Comparison of ENCODE assay signal across 21 cellular contexts in the genomic region with DNA sequence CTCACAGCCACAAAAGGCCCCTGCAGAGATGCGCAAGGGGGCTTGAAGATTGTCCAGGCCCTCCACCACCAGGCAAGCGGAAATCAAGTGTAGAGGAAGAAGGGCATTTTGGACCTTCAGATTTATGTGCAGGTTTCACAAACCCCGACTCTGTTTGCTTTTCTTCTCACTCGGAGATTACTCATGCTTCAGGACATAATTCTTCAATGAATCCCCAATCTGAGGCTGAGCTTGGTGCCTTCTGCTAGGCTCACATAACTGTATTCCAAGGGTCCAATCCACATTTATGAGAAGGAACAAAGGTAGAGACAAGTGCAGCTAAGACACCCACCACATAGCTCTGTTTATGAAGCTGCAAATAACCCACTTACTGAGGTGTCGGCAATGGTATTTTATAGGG. TPM values are rescaled to one million over a fixed set of nuclear protein-coding genes. Genes with fewer than 3 reads are reported as not detected.
A peak's percentile ranks its signal among the peaks of the same experiment; 100 is the strongest.
DNase-seq lines count a peak whose midpoint lies in the region; ATAC-seq, FAIRE-seq and TF ChIP-seq lines count a peak whose summit lies in the region.
"Had no signal": no experiment of that assay in that cellular context is flagged by ENCODE, and none has a peak within 500 bp of the region (broad histone marks: within the 10 kb centered on the region; RNA-seq: fewer than 3 reads in every experiment).

No MANE protein-coding gene starts in this region.

- H3F3A ChIP-seq in PC-3 (ENCODE audit: low read length, unreplicated experiment), result no peaks in the 10 kb centered on the region

- no peak for TF ChIP-seq EP300 in A549 (IDR thresholded peaks at IDR 0.05)

- H3K9me2 ChIP-seq in PC-3 (replicated peaks; ENCODE audit: low read length), result no peaks in the 10 kb centered on the region

- peaks cover 8% of the 10 kb centered on the region for H3K27me3 Mint-ChIP-seq in endodermal cell (ENCODE audit: insufficient read depth)

- no peaks in the 10 kb centered on the region for H3K9me3 Mint-ChIP-seq in endodermal cell
- H3K9me3 Mint-ChIP-seq: GM23338 had no signal

- TF ChIP-seq RAD21 in A549 (conservative IDR thresholded peaks at IDR 0.05 in 1 of 2, IDR thresholded peaks at IDR 0.05 in 1 of 2), result no peak

- no peaks in the 10 kb centered on the region for H3K36me3 ChIP-seq in PC-3 (ENCODE audit: low read depth, low read length)
- H3K36me3 ChIP-seq in brain microvascular endothelial cell (replicated peaks), result no peaks in the 10 kb centered on the region
- H3K36me3 ChIP-seq in endodermal cell (ENCODE audit: control insufficient read depth, insufficient read depth, low read length), result no peaks in the 10 kb centered on the region
- H3K36me3 ChIP-seq: BLaER1 had no signal

- H2AFZ ChIP-seq in PC-3 (ENCODE audit: low read length), result no peak overlapping the region
- H2AFZ ChIP-seq: GM23338 had no signal

- no peaks in the 10 kb centered on the region for H3K36me3 Mint-ChIP-seq in endodermal cell (ENCODE audit: low read depth)
- H3K36me3 Mint-ChIP-seq: CD14-positive monocyte; CD4-positive, alpha-beta memory T cell; IgD-negative memory B cell had no signal

- peaks cover 5% of the 10 kb centered on the region; the same call in 1 of the 3 replicates for H3K4me1 ChIP-seq in A549
- no peaks in the 10 kb centered on the region for H3K4me1 ChIP-seq in PC-3 (ENCODE audit: insufficient read depth, low read length)
- H3K4me1 ChIP-seq in endodermal cell (ENCODE audit: control insufficient read depth, insufficient read depth, low read length), result no peaks in the 10 kb centered on the region
- H3K4me1 ChIP-seq: BLaER1 had no signal

- H3K27me3 ChIP-seq in PC-3 (ENCODE audit: low read length) (0 out of 2 replicates have a peak, but pooled peaks cover 10% of the 10 kb centered on the region), brain microvascular endothelial cell (replicated peaks) (no peaks in the 10 kb centered on the region), endodermal cell (ENCODE audit: control insufficient read depth, insufficient read depth, low read length, poor library complexity, severe bottlenecking) (peaks cover 3% of the 10 kb centered on the region)
- H3K27me3 ChIP-seq: BLaER1 had no signal

- BruUV-seq in PC-3 (replicated peaks; lab: Mats Ljungman, UMichigan), result no TSS peak

- intact Hi-C loops in PC-3 (cut with micrococcal nuclease), result no loop called here

- H3K4me3 ChIP-seq in A549, result no peak overlapping the region
- H3K4me3 ChIP-seq in PC-3 (ENCODE audit: low read length), result no peak overlapping the region
- no peak overlapping the region for H3K4me3 ChIP-seq in brain microvascular endothelial cell (ENCODE audit: low read depth, low read length)
- H3K4me3 ChIP-seq in coronary artery, result no peak overlapping the region
- H3K4me3 ChIP-seq in endodermal cell (ENCODE audit: low read length), result no peak overlapping the region
- H3K4me3 ChIP-seq: BLaER1, GM12878, GM23338 had no signal

- POLR2A ChIA-PET in A549 (lab: Yijun Ruan, JAX), result no interaction called here
- POLR2A ChIA-PET in PC-3 (lab: Charles Lee; ENCODE audit: unreplicated experiment), result no interaction called here

- H3K9ac ChIP-seq in PC-3 (ENCODE audit: low read length) (no peak overlapping the region), endodermal cell (ENCODE audit: extremely low read depth, low read length, poor library complexity, severe bottlenecking) (no peak overlapping the region)
- H3K9ac ChIP-seq: BLaER1 had no signal

- no peak for TF ChIP-seq CTCF in A549 (IDR thresholded peaks at IDR 0.05)
- TF ChIP-seq CTCF in PC-3 (conservative IDR thresholded peaks at IDR 0.05; ENCODE audit: low read depth, low read length), result no peak
- no peak for TF ChIP-seq CTCF in brain microvascular endothelial cell (IDR thresholded peaks at IDR 0.05; ENCODE audit: low read depth, low read length, missing control alignments)
- no peak for TF ChIP-seq CTCF in coronary artery (IDR thresholded peaks at IDR 0.05)
- TF ChIP-seq CTCF in endodermal cell (conservative IDR thresholded peaks at IDR 0.05), result no peak

- no peak overlapping the region for H3K4me3 Mint-ChIP-seq in endodermal cell
- H3K4me3 Mint-ChIP-seq: CD14-positive monocyte; CD4-positive, alpha-beta memory T cell; GM23338; IgD-negative memory B cell had no signal

- in situ Hi-C loops in brain microvascular endothelial cell (cut with HindIII; ENCODE audit: low pct_ligation_motif_present, low sequenced_read_pairs), result no loop called here

- H3K27ac Mint-ChIP-seq in endodermal cell, result no peak overlapping the region
- H3K27ac Mint-ChIP-seq: CD4-positive, alpha-beta memory T cell; GM23338; IgD-negative memory B cell had no signal

- ATAC-seq in A549 (peak in 1 of 2 experiments; percentile 57; a peak in 3 of 6 replicates), PC-3 (no peak), GM21619 (IDR thresholded peaks at IDR 0.05; ENCODE audit: unreplicated experiment) (no peak)
- ATAC-seq: GM12878, GM23338, HepG2 had no signal

- 38% methylated on average over 4 of the region's 5 CpGs for WGBS in A549 (ENCODE audit: missing lambda C conversion rate)
- WGBS in endodermal cell (ENCODE audit: insufficient coverage in 1 of 2, insufficient read length in 1 of 2), 2 experiments, result 94 to 100% methylated on average over 4 to 5 of the region's 5 CpGs

- H3K27ac ChIP-seq in A549 (no peak overlapping the region), PC-3 (ENCODE audit: low read length) (no peak overlapping the region), brain microvascular endothelial cell (no peak overlapping the region), coronary artery (no peak overlapping the region), endodermal cell (ENCODE audit: low read depth, low read length) (no peak overlapping the region)
- H3K27ac ChIP-seq: 22Rv1, BLaER1 had no signal

- H3K4me2 ChIP-seq in A549 (peak overlapping the region; percentile 17; the same call in 1 of the 3 replicates), PC-3 (ENCODE audit: low read length) (no peak overlapping the region)
- H3K4me2 ChIP-seq: BLaER1, GM23338 had no signal

- FAIRE-seq in A549 (lab: Jason Lieb, UNC), result no peak
- FAIRE-seq: GM12878, H54, HepG2 had no signal

- DNase-seq in A549 (ENCODE audit: low read depth in 1 of 2, low spot score in 1 of 2), result peak; percentile 3 to 12
- peak; percentile 36 for DNase-seq in PC-3
- DNase-seq in brain microvascular endothelial cell, result peak; percentile 31
- peak; percentile 8 for DNase-seq in fibroblast of peridontal ligament (ENCODE audit: extremely low read depth)
- no peak for DNase-seq in HK-2 (ENCODE audit: unreplicated experiment)
- DNase-seq in coronary artery (ENCODE audit: low spot score), result no peak
- no peak for DNase-seq in endodermal cell
- DNase-seq: CD4-positive, alpha-beta memory T cell; DMS153; DMS79; HCEC 1CT had no signal

- H3K79me2 ChIP-seq in PC-3 (ENCODE audit: low read length), result no peaks in the 10 kb centered on the region

- H3K4me1 Mint-ChIP-seq in endodermal cell, result peaks cover 4% of the 10 kb centered on the region
- H3K4me1 Mint-ChIP-seq: CD14-positive monocyte; CD4-positive, alpha-beta memory T cell; GM23338; IgD-negative memory B cell had no signal

- no peaks in the 10 kb centered on the region for H4K20me1 ChIP-seq in PC-3 (ENCODE audit: low read length)
- H4K20me1 ChIP-seq: BLaER1 had no signal

- no peak for TF ChIP-seq POLR2A in A549 (IDR thresholded peaks at IDR 0.05; ENCODE audit: low read length)

- CTCF ChIA-PET in A549 (lab: Yijun Ruan, JAX), result no interaction called here
- CTCF ChIA-PET in PC-3 (lab: Charles Lee), result no interaction called here

- H3K9me3 ChIP-seq in A549 (no peaks in the 10 kb centered on the region), PC-3 (ENCODE audit: low read length) (no peaks in the 10 kb centered on the region), endodermal cell (ENCODE audit: control insufficient read depth, low read length) (no peaks in the 10 kb centered on the region)
- H3K9me3 ChIP-seq: BLaER1 had no signal

TF ChIP-seq in A549, 52 proteins besides CTCF, POLR2A, EP300 and RAD21:
- TF ChIP-seq NFE2L2 (conservative IDR thresholded peaks at IDR 0.05; ENCODE audit: low read length) (no peak), SMC3 (IDR thresholded peaks at IDR 0.05) (no peak), MYC (IDR thresholded peaks at IDR 0.05; ENCODE audit: borderline replicate concordance, low read length) (no peak), GATA3 (IDR thresholded peaks at IDR 0.05; ENCODE audit: borderline replicate concordance) (no peak), HDAC2 (IDR thresholded peaks at IDR 0.05) (no peak), ZNF302 (CRISPR knock-in tag; IDR thresholded peaks at IDR 0.05) (no peak), CBX2 (IDR thresholded peaks at IDR 0.05; ENCODE audit: borderline replicate concordance, low read depth) (no peak), HOXA7 (CRISPR knock-in tag; IDR thresholded peaks at IDR 0.05) (no peak), FOXS1 (CRISPR knock-in tag; IDR thresholded peaks at IDR 0.05) (no peak), ZC3H11A (IDR thresholded peaks at IDR 0.05) (no peak), NPAS2 (CRISPR knock-in tag; IDR thresholded peaks at IDR 0.05; ENCODE audit: borderline replicate concordance) (no peak), RNF2 (IDR thresholded peaks at IDR 0.05; ENCODE audit: borderline replicate concordance, low read depth) (no peak), EHMT2 (IDR thresholded peaks at IDR 0.05; ENCODE audit: low read depth) (no peak), KDM1A (IDR thresholded peaks at IDR 0.05; ENCODE audit: low read depth) (no peak), POLR2AphosphoS2 (conservative IDR thresholded peaks at IDR 0.05; ENCODE audit: low read length) (no peak)

RNA-seq across cellular contexts. Expression of a gene that starts 50.6 kb away (rescaled TPM):
- polyA plus RNA-seq in A549 (2011; rRNA removed), result 2.6 and 2.9 TPM in 2 replicates
- 2.4 and 2.5 TPM in 2 replicates for polyA plus RNA-seq in A549 (2012; cell fraction: cytosol; rRNA removed)
- polyA plus RNA-seq in A549 (2012; cell fraction: nucleus; rRNA removed), result 1.8 and 3.0 TPM in 2 replicates
- 1.2 to 1.4 TPM (median 1.2 TPM) in 3 replicates for polyA plus RNA-seq in A549 (2017; fragmentation: RNase III; extraction: RNeasy Plus Mini Kit Qiagen cat#74134 plus additional on column Dnase treatment)
- polyA minus RNA-seq in A549 (2011; rRNA and poly(A)+ RNA removed), result 2.7 and 5.4 TPM in 2 replicates
- total RNA-seq in PC-3 (2014; rRNA removed), result 4.8 and 6.5 TPM in 2 replicates
- 1 to 10 TPM; 1.2 to 1.6 TPM for total RNA-seq in endodermal cell
- polyA plus RNA-seq in endodermal cell (2013, experiment 1 of 2), result 2.9 TPM
- 2.3 TPM for polyA plus RNA-seq in endodermal cell (2013, experiment 2 of 2)
- total RNA-seq: G401 had no signal

Comparison
In these comparisons a context has a peak if more than half of its experiments do, and no peak if none do; other contexts are left out.
1. DNase-seq: peak in A549 (2 of 2), PC-3 (single experiment), brain microvascular endothelial cell (single experiment) and fibroblast of peridontal ligament (single experiment); none in HK-2 (single experiment), coronary artery (single experiment) and endodermal cell (single experiment).